In the genomic region with DNA sequence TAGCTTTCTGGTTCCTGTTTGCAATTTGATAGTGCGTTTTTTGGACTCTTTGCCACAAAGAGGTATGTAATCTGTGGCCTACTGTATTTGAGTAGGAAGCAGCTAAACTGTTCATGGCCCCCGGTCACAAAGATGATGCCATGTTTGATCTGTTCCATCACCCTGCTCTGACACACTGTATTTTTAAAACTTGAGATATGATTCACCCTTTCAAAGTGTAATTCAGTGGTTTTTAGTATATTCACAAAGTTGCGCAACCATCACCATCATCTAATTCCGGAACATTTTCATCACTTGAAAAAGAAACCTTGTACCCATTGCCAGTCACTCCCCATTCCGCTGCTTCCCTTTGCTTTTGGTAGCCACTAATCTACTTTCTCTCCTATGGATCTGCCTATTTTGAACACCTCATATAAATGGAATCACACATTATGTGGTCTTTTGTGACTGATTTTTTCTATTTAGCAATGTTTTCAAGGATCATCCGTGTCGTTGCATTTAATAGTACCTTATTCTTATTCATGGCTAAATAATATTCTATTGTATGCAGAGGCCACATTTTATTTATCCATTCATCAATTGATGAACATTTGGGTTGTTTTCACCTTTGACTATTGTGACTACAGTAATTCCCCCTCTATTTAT, we compare ENCODE assay signal across 11 cellular contexts.
DNase-seq lines count a peak whose midpoint lies in the region; ATAC-seq and TF ChIP-seq lines count a peak whose summit lies in the region.
"Had no signal": no experiment of that assay in that cellular context is flagged by ENCODE, and none has a peak within 500 bp of the region (broad histone marks: within the 10 kb centered on the region; RNA-seq: fewer than 3 reads in every experiment).

No MANE protein-coding gene starts in this region.

- H3K4me1 Mint-ChIP-seq in activated CD4-positive, alpha-beta T cell treated with anti-CD3 and anti-CD28 coated beads, Interleukin-2, amount 10 ng/mL, durations not matched to agents 24 days and 14 days, result peaks cover 12% of the 10 kb centered on the region
- peaks cover 12% of the 10 kb centered on the region for H3K4me1 Mint-ChIP-seq in chondrocyte (ENCODE audit: low read depth)
- H3K4me1 Mint-ChIP-seq: neural crest cell had no signal

- H3K36me3 ChIP-seq in skeletal muscle satellite cell (ENCODE audit: insufficient read depth, low read length), result no peaks in the 10 kb centered on the region

- no peak overlapping the region for H3K4me3 ChIP-seq in skeletal muscle satellite cell (ENCODE audit: low read length)
- H3K4me3 ChIP-seq: dorsolateral prefrontal cortex had no signal

- H3K9me3 Mint-ChIP-seq in activated CD4-positive, alpha-beta T cell treated with anti-CD3 and anti-CD28 coated beads, Interleukin-2, amount 10 ng/mL, durations not matched to agents 24 days and 14 days, result peaks cover 16% of the 10 kb centered on the region
- peaks cover 11% of the 10 kb centered on the region for H3K9me3 Mint-ChIP-seq in chondrocyte (ENCODE audit: low read depth)

- DNase-seq in activated CD4-positive, alpha-beta T cell treated with anti-CD3 and anti-CD28 coated beads, Interleukin-2, amount 10 ng/mL, durations not matched to agents 24 days and 14 days, result no peak
- no peak for DNase-seq in activated CD4-positive, alpha-beta T cell treated with anti-CD3 and anti-CD28 coated beads, Interleukin-2, amount 50 U/mL, for 4 hours
- DNase-seq in NOMO-1 treated with DMSO at 0.1 percent for 48 hours (lab: John Stamatoyannopoulos, UW; ENCODE audit: unreplicated experiment) (peak; percentile 81), chondrocyte (ENCODE audit: low spot score) (no peak), DMS 273 treated with DMSO at 0.1 percent for 48 hours (lab: John Stamatoyannopoulos, UW) (no peak)
- DNase-seq: dorsolateral prefrontal cortex, NCI-H446 treated with DMSO at 0.1 percent for 48 hours had no signal

- ATAC-seq in GM18502 (IDR thresholded peaks at IDR 0.05; ENCODE audit: poor library complexity, unreplicated experiment) (no peak), HG02623 (IDR thresholded peaks at IDR 0.05; ENCODE audit: unreplicated experiment) (no peak)

- no peaks in the 10 kb centered on the region for H3K9me3 ChIP-seq in skeletal muscle satellite cell (replicated peaks; ENCODE audit: low read length)

- no peaks in the 10 kb centered on the region for H3K27me3 Mint-ChIP-seq in activated CD4-positive, alpha-beta T cell treated with anti-CD3 and anti-CD28 coated beads, Interleukin-2, amount 10 ng/mL, durations not matched to agents 24 days and 14 days
- H3K27me3 Mint-ChIP-seq in chondrocyte (ENCODE audit: low read depth), result no peaks in the 10 kb centered on the region

- intact Hi-C loops in activated CD4-positive, alpha-beta T cell treated with anti-CD3 and anti-CD28 coated beads, Interleukin-2, amount 10 ng/mL, durations not matched to agents 24 days and 14 days (cut with micrococcal nuclease), result loop anchor here (2.0 to 5.0 kb wide), 3 partner anchors 45 to 260 kb away; no protein-coding TSS in a partner anchor

- peak overlapping the region; percentile 42 for H3K9ac ChIP-seq in skeletal muscle satellite cell (ENCODE audit: low read depth, low read length)

- no peak overlapping the region for H3K4me2 ChIP-seq in skeletal muscle satellite cell (ENCODE audit: low read length)

- H3K27me3 ChIP-seq in skeletal muscle satellite cell (ENCODE audit: control insufficient read depth, insufficient read depth, low read length), result no peaks in the 10 kb centered on the region
- H3K27me3 ChIP-seq: dorsolateral prefrontal cortex had no signal

- H3K4me1 ChIP-seq in skeletal muscle satellite cell (ENCODE audit: control insufficient read depth, insufficient read depth, low read length), result peaks cover 21% of the 10 kb centered on the region

- no peak for TF ChIP-seq CTCF in chondrocyte (IDR thresholded peaks at IDR 0.05)

- H3K27ac Mint-ChIP-seq in activated CD4-positive, alpha-beta T cell treated with anti-CD3 and anti-CD28 coated beads, Interleukin-2, amount 10 ng/mL, durations not matched to agents 24 days and 14 days, result peak overlapping the region; percentile 18
- peak overlapping the region; percentile 60 for H3K27ac Mint-ChIP-seq in chondrocyte (ENCODE audit: unreplicated experiment)

- no peak overlapping the region for H3K4me3 Mint-ChIP-seq in activated CD4-positive, alpha-beta T cell treated with anti-CD3 and anti-CD28 coated beads, Interleukin-2, amount 10 ng/mL, durations not matched to agents 24 days and 14 days
- H3K4me3 Mint-ChIP-seq in chondrocyte (ENCODE audit: unreplicated experiment), result no peak overlapping the region
- H3K4me3 Mint-ChIP-seq: neural crest cell had no signal

- H3K36me3 Mint-ChIP-seq in activated CD4-positive, alpha-beta T cell treated with anti-CD3 and anti-CD28 coated beads, Interleukin-2, amount 10 ng/mL, durations not matched to agents 24 days and 14 days (ENCODE audit: low read depth), result peaks cover 11% of the 10 kb centered on the region
- peaks cover 2% of the 10 kb centered on the region for H3K36me3 Mint-ChIP-seq in chondrocyte (ENCODE audit: low read depth)
